ENCODE assay signal across 8 cellular contexts in the genomic region with DNA sequence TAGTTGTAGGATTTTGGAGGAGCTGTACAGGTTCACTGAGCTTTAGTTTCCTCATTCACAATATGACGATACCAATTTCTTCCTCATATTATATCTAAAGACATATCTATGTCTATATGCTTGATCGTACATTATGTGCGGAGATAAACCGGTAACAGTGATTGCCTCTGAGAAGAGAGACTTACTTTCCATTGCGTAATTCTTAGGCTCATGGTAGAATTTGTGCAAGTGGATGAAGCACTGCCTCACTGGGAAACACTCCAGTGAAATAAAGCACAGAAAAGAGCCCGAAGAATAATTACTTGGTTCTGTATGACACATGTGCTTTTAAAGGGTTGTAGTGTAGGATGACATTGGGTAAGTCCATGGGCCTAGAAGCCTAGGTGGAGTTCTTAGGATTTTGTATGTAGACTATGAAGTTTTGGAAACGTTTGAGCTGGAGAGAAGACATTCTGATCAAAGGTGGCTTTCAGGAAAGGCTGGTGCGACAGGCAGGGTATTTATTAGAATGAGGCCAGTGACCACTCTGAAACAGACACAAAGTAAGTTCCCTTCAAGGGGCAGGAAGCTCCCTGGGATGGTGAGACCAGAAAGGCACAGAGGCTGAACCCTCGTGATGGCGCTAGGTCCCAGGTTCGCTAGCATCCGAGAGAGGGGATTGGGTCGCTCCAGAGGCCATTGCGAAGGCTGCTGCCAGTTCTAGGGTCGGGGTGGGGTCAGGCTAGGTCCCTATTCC. TPM values are rescaled to one million over a fixed set of nuclear protein-coding genes. Genes with fewer than 3 reads are reported as not detected.
DNase-seq lines count a peak whose midpoint lies in the region; ATAC-seq, FAIRE-seq and TF ChIP-seq lines count a peak whose summit lies in the region.

No MANE protein-coding gene starts in this region.

- TF ChIP-seq CTCF in Calu3 (IDR thresholded peaks at IDR 0.05; ENCODE audit: unreplicated experiment) (no peak), GM12878 (IDR thresholded peaks at IDR 0.05 in 2 of 3, conservative IDR thresholded peaks at IDR 0.05 in 1 of 3; ENCODE audit: control insufficient read depth in 2 of 3, extremely low read depth in 1 of 3, insufficient read depth in 1 of 3, low read depth in 3 of 3, low read length in 3 of 3) (no peak), left lung (IDR thresholded peaks at IDR 0.05) (no peak), testis (IDR thresholded peaks at IDR 0.05) (no peak)

- H2AFZ ChIP-seq in GM12878 (ENCODE audit: control insufficient read depth, low read depth, low read length): peak overlapping the region; percentile 90

- H3K4me1 Mint-ChIP-seq in Calu3 (ENCODE audit: low read depth, unreplicated experiment): peaks cover 8% of the 10 kb centered on the region

- CTCF ChIA-PET in Calu3 (lab: Charles Lee) (interaction anchor here (0.8 to 1.4 kb wide), 3 partner anchors 9 to 298 kb away, joined by 3 to 4 read pairs (median 3); no protein-coding TSS in a partner anchor), GM12878 (lab: Yijun Ruan, JAX) (interaction anchor here (1.0 to 1.7 kb wide), 7 partner anchors 11 to 298 kb away, joined by 3 to 6 read pairs (median 4); no protein-coding TSS in a partner anchor)

- POLR2A ChIA-PET in GM12878 (lab: Charles Lee): interaction anchor here (0.6 to 2.1 kb wide), 3 partner anchors 9 to 15 kb away, joined by 3 to 11 read pairs (median 3); no protein-coding TSS in a partner anchor

- no peaks in the 10 kb centered on the region for H3K4me1 ChIP-seq in GM12878 (ENCODE audit: control insufficient read depth, insufficient read depth, low read length)
- peaks cover 0 to 11% of the 10 kb centered on the region in 2 donors for H3K4me1 ChIP-seq in left lung
- peaks cover 3% of the 10 kb centered on the region for H3K4me1 ChIP-seq in testis

- FAIRE-seq in GM12878 (lab: Jason Lieb, UNC): no peak

- no peak for TF ChIP-seq RAD21 in GM12878 (IDR thresholded peaks at IDR 0.05; ENCODE audit: insufficient read depth, low read depth, low read length)

- H3K36me3 ChIP-seq in GM12878 (ENCODE audit: control insufficient read depth in 2 of 2, insufficient read depth in 2 of 2, low read length in 1 of 2) (no peaks in the 10 kb centered on the region), left lung (peaks cover 0 to 4% of the 10 kb centered on the region in 2 donors), testis (ENCODE audit: low read depth, missing control alignments) (no peaks in the 10 kb centered on the region)

- peaks cover 28% of the 10 kb centered on the region for H3K79me2 ChIP-seq in GM12878 (ENCODE audit: control insufficient read depth, insufficient read depth, low read length)

- H3K27ac Mint-ChIP-seq in Calu3 (ENCODE audit: unreplicated experiment): peak overlapping the region; percentile 67

- ATAC-seq in GM21360 (IDR thresholded peaks at IDR 0.05; ENCODE audit: unreplicated experiment): peak; percentile 22
- peak; percentile 34 for ATAC-seq in HG03521 (IDR thresholded peaks at IDR 0.05; ENCODE audit: unreplicated experiment)
- peak; percentile 54 for ATAC-seq in GM12878
- peak; percentile 42 for ATAC-seq in left lung

- H3K27me3 ChIP-seq in GM12878 (replicated peaks in 1 of 2; ENCODE audit: control insufficient read depth in 2 of 2, insufficient read depth in 2 of 2, low read length in 1 of 2): no peaks in the 10 kb centered on the region
- no peaks in the 10 kb centered on the region for H3K27me3 ChIP-seq in left lung
- H3K27me3 ChIP-seq in testis: no peaks in the 10 kb centered on the region

- H3K36me3 Mint-ChIP-seq in Calu3 (ENCODE audit: insufficient read depth, unreplicated experiment): peaks cover 25% of the 10 kb centered on the region

- BruUV-seq in Calu3 (replicated peaks; lab: Mats Ljungman, UMichigan): no TSS peak
- BruUV-seq in GM12878 (replicated peaks; lab: Mats Ljungman, UMichigan): TSS peak; percentile 73

- H3K9me3 ChIP-seq in GM12878 (replicated peaks; ENCODE audit: control insufficient read depth, insufficient read depth, low read length) (no peaks in the 10 kb centered on the region; the same call in 1 of the 3 replicates), left lung (no peaks in the 10 kb centered on the region), testis (no peaks in the 10 kb centered on the region)

- peak overlapping the region; percentile 61 for H3K4me2 ChIP-seq in GM12878 (ENCODE audit: control insufficient read depth, insufficient read depth)

- H3K9ac ChIP-seq in GM12878 (ENCODE audit: control insufficient read depth, insufficient read depth, low read length): peak overlapping the region; percentile 86

- no peaks in the 10 kb centered on the region for H3K9me3 Mint-ChIP-seq in Calu3 (ENCODE audit: low read depth, unreplicated experiment)

- SMC1A ChIA-PET in GM12878 (lab: Charles Lee; ENCODE audit: uncharacterized antibody, unreplicated experiment): interaction anchor here (1.0 to 1.9 kb wide), 2 partner anchors 15 to 47 kb away, joined by 3 to 5 read pairs; no protein-coding TSS in a partner anchor

- H3K27ac ChIP-seq in GM12878 (ENCODE audit: control insufficient read depth, insufficient read depth): peak overlapping the region; percentile 82
- peak overlapping the region; percentile 66 to 84 for H3K27ac ChIP-seq in left lung
- H3K27ac ChIP-seq in testis: peak overlapping the region; percentile 82 to 90

- no peak for DNase-seq in Calu3
- DNase-seq in GM12878 (ENCODE audit: low read depth, low spot score): no peak
- DNase-seq in left lung: no peak
- no peak for DNase-seq in testis
- no peak for DNase-seq in activated CD4-positive, alpha-beta T cell treated with anti-CD3 and anti-CD28 coated beads for 48 hours
- DNase-seq in glomerular visceral epithelial cell (ENCODE audit: extremely low spot score): no peak

- RAD21 ChIA-PET in GM12878 (lab: Charles Lee; ENCODE audit: unreplicated experiment): interaction anchor here (1.0 to 2.8 kb wide), 5 partner anchors 13 to 117 kb away, joined by 3 to 16 read pairs (median 3); no protein-coding TSS in a partner anchor

- WGBS in GM12878 (ENCODE audit: insufficient coverage, insufficient replicate concordance, low lambda C conversion rate, missing lambda C conversion rate): 47% methylated on average over 15 of the region's 15 CpGs
- 35 to 51% methylated on average over 8 to 15 of the region's 15 CpGs for WGBS in testis, 2 donors

- H3K27me3 Mint-ChIP-seq in Calu3 (ENCODE audit: unreplicated experiment): no peaks in the 10 kb centered on the region

- TF ChIP-seq EP300 in GM12878 (IDR thresholded peaks at IDR 0.05; ENCODE audit: borderline replicate concordance in 1 of 2, control insufficient read depth in 1 of 2, low read depth in 2 of 2, low read length in 2 of 2): no peak

- H3K4me3 ChIP-seq in GM12878 (peak overlapping the region; percentile 53), left lung (peak overlapping the region; percentile 38 to 61), testis (peak overlapping the region; percentile 67 to 76)

- in situ Hi-C loops in GM12878 (cut with MboI): loop anchor here (5.0 kb wide), 1 partner anchor 52 kb away; no protein-coding TSS in a partner anchor

- intact Hi-C loops in Calu3 (cut with micrococcal nuclease; ENCODE audit: unreplicated experiment) (loop anchor here (5.0 to 10.0 kb wide), 2 partner anchors 121 to 233 kb away; no protein-coding TSS in a partner anchor), GM12878 (cut with micrococcal nuclease; ENCODE audit: unreplicated experiment) (loop anchor here (1.0 to 10.0 kb wide), 3 partner anchors 49 to 231 kb away; partner anchors contain the start of genes BRCC3, CMC4, MTCP1 and RAB39B), left lung (cut with DNase I) (no loop called here), testis (cut with DNase I; ENCODE audit: low total_unique reads) (no loop called here)

- TF ChIP-seq POLR2A in GM12878 (IDR thresholded peaks at IDR 0.05; ENCODE audit: low read depth, low read length) (no peak), testis (IDR thresholded peaks at IDR 0.05) (no peak)

- H3K4me3 Mint-ChIP-seq in Calu3 (ENCODE audit: low read depth, unreplicated experiment): peak overlapping the region; percentile 84

- H4K20me1 ChIP-seq in GM12878 (ENCODE audit: control insufficient read depth, insufficient read depth): no peaks in the 10 kb centered on the region

RNA-seq across cellular contexts. Expression of gene VBP1, which starts 0.6 kb away (rescaled TPM):
- 56.3 and 58.1 TPM in 2 replicates for total RNA-seq in Calu3 (2022)
- 13.2 and 14.3 TPM in 2 replicates for total RNA-seq in GM12878 (2013; cell fraction: nucleolus; rRNA removed)
- total RNA-seq in GM12878 (2014; rRNA removed): 60.9 and 87.6 TPM in 2 replicates
- 93.2 and 97.0 TPM in 2 replicates for total RNA-seq in GM12878 (2014; rRNA removed; fragmentation: Illumina TruSeq; extraction: Trizol)
- total RNA-seq in GM12878 (2021): 67.9 and 71.0 TPM in 2 replicates
- 27.7 TPM for polyA plus RNA-seq in GM12878 (2011; ENCODE audit: low read depth)
- polyA plus RNA-seq in GM12878 (2011; rRNA removed): 81.9 and 155 TPM in 2 replicates
- polyA plus RNA-seq in GM12878 (2011; cell fraction: cytosol; rRNA removed): 26.2 and 29.4 TPM in 2 replicates
- 25.6 and 28.1 TPM in 2 replicates for polyA plus RNA-seq in GM12878 (2011; cell fraction: nucleus; rRNA removed)
- 37.5 and 51.6 TPM in 2 replicates for polyA plus RNA-seq in GM12878 (2012)
- 107 and 161 TPM in 2 replicates for polyA plus RNA-seq in GM12878 (2014; fragmentation: Illumina TruSeq; extraction: Trizol)
- 100 to 1,000 TPM; 140 to 182 TPM for polyA plus RNA-seq in GM12878 (2014; fragmentation: Nextera tagmentation; extraction: Ambion mirVana)
- 40.9 and 56.4 TPM in 2 replicates for polyA plus RNA-seq in GM12878 (2014; rRNA removed)
- polyA plus RNA-seq in GM12878 (2016; fragmentation: Nextera tagmentation; extraction: Ambion mirVana): 100 to 1,000 TPM; 141 to 161 TPM
- polyA minus RNA-seq in GM12878 (2011; rRNA and poly(A)+ RNA removed): 32.2 and 36.9 TPM in 2 replicates
- polyA minus RNA-seq in GM12878 (2011; cell fraction: cytosol; rRNA and poly(A)+ RNA removed): 9.7 and 16.6 TPM in 2 replicates
- polyA minus RNA-seq in GM12878 (2011; cell fraction: nucleus; rRNA and poly(A)+ RNA removed): 3.5 and 5.0 TPM in 2 replicates
- total RNA-seq in left lung: 10 to 100 TPM; 40.3 to 44.4 TPM
- 10 to 100 TPM; 14.8 to 20.9 TPM for total RNA-seq in testis
- 26.5 TPM for polyA plus RNA-seq in testis (ENCODE audit: insufficient read depth, low read depth, low replicate concordance)

RNA-seq across cellular contexts. Expression of gene RAB39B, which starts 48.7 kb away (rescaled TPM):
- total RNA-seq in Calu3 (2022): 0.38 and 0.44 TPM in 2 replicates
- total RNA-seq in GM12878 (2013; cell fraction: nucleolus; rRNA removed): 3.1 and 3.3 TPM in 2 replicates
- total RNA-seq in GM12878 (2014; rRNA removed): 7.3 and 7.4 TPM in 2 replicates
- total RNA-seq in GM12878 (2014; rRNA removed; fragmentation: Illumina TruSeq; extraction: Trizol): 6.1 and 6.4 TPM in 2 replicates
- 6.5 and 7.6 TPM in 2 replicates for total RNA-seq in GM12878 (2021)
- polyA plus RNA-seq in GM12878 (2011; ENCODE audit: low read depth): 2.3 TPM
- 5.1 and 7.5 TPM in 2 replicates for polyA plus RNA-seq in GM12878 (2011; rRNA removed)
- 3.5 and 3.8 TPM in 2 replicates for polyA plus RNA-seq in GM12878 (2011; cell fraction: cytosol; rRNA removed)
- polyA plus RNA-seq in GM12878 (2011; cell fraction: nucleus; rRNA removed): 3.6 and 3.9 TPM in 2 replicates
- 3.6 and 5.6 TPM in 2 replicates for polyA plus RNA-seq in GM12878 (2012)
- polyA plus RNA-seq in GM12878 (2014; fragmentation: Illumina TruSeq; extraction: Trizol): 8.6 and 9.2 TPM in 2 replicates
- 1 to 10 TPM; 1.6 to 2.9 TPM for polyA plus RNA-seq in GM12878 (2014; fragmentation: Nextera tagmentation; extraction: Ambion mirVana)
- 5.1 and 6.8 TPM in 2 replicates for polyA plus RNA-seq in GM12878 (2014; rRNA removed)
- 1 to 10 TPM; 7.2 to 7.9 TPM for polyA plus RNA-seq in GM12878 (2016; fragmentation: Nextera tagmentation; extraction: Ambion mirVana)
- polyA minus RNA-seq in GM12878 (2011; rRNA and poly(A)+ RNA removed): 3.4 and 3.8 TPM in 2 replicates
- 2.0 and 2.4 TPM in 2 replicates for polyA minus RNA-seq in GM12878 (2011; cell fraction: cytosol; rRNA and poly(A)+ RNA removed)
- polyA minus RNA-seq in GM12878 (2011; cell fraction: nucleus; rRNA and poly(A)+ RNA removed): 4.4 TPM in 2 replicates
- under 1 TPM; 0.50 to 0.67 TPM for total RNA-seq in left lung
- 1 to 10 TPM; 2.5 to 3.4 TPM for total RNA-seq in testis
- 1.8 TPM for polyA plus RNA-seq in testis (ENCODE audit: insufficient read depth, low read depth, low replicate concordance)

Comparison
In these comparisons a context has a peak if more than half of its experiments do, and no peak if none do; other contexts are left out.
1. intact Hi-C loops: an anchor here in Calu3 (5.0 to 10.0 kb wide) and GM12878 (1.0 to 10.0 kb wide); none called in left lung and testis.